ENCODE assay signal across 10 cellular contexts in genomic region chr1:201022178-201022823, GRCh38. TPM values are rescaled to one million over a fixed set of nuclear protein-coding genes. Genes with fewer than 3 reads are reported as not detected.
DNase-seq lines count a peak whose midpoint lies in the region; ATAC-seq and TF ChIP-seq lines count a peak whose summit lies in the region.
"Had no signal": no experiment of that assay in that cellular context is flagged by ENCODE, and none has a peak within 500 bp of the region (broad histone marks: within the 10 kb centered on the region; RNA-seq: fewer than 3 reads in every experiment).

No MANE protein-coding gene starts in this region.

- no peak for DNase-seq in activated naive CD4-positive, alpha-beta T cell treated with anti-CD3 and anti-CD28 coated beads, Interleukin-2, amount 50 U/mL, for 16 hours
- DNase-seq in activated naive CD8-positive, alpha-beta T cell treated with anti-CD3 and anti-CD28 coated beads, Interleukin-2, amount 50 U/mL, for 24 hours = no peak
- DNase-seq in lower lobe of right lung (no peak), transverse colon (no peak), SIG-M5 treated with dmso at 0.1 percent for 504 hours (lab: John Stamatoyannopoulos, UW; ENCODE audit: unreplicated experiment) (no peak)
- DNase-seq: amniotic stem cell had no signal

- peaks cover 2% of the 10 kb centered on the region for H3K36me3 Mint-ChIP-seq in activated naive CD4-positive, alpha-beta T cell treated with anti-CD3 and anti-CD28 coated beads, Interleukin-2, amount 50 U/mL, for 24 hours
- H3K36me3 Mint-ChIP-seq in activated naive CD8-positive, alpha-beta T cell treated with anti-CD3 and anti-CD28 coated beads, Interleukin-2, amount 50 U/mL, for 24 hours (ENCODE audit: low read depth) = peaks cover 8% of the 10 kb centered on the region

- in situ Hi-C loops in transverse colon (cut with MboI; ENCODE audit: low pct_ligation_motif_present in 1 of 4, low pct_unique_long_range_greater_than_20kb in 1 of 4, low sequenced_read_pairs in 3 of 4) = no loop called here

- H3K4me3 ChIP-seq in lower lobe of right lung (peak overlapping the region; percentile 62), transverse colon (peak overlapping the region; percentile 36 to 73 (median 64))

- peaks cover 77% of the 10 kb centered on the region for H3K4me1 ChIP-seq in lower lobe of right lung
- peaks cover 19 to 80% (median 49%) of the 10 kb centered on the region in 4 donors for H3K4me1 ChIP-seq in transverse colon

- H3K27ac Mint-ChIP-seq in activated naive CD4-positive, alpha-beta T cell treated with anti-CD3 and anti-CD28 coated beads, Interleukin-2, amount 50 U/mL, for 24 hours = peak overlapping the region; percentile 88
- H3K27ac Mint-ChIP-seq in activated naive CD8-positive, alpha-beta T cell treated with anti-CD3 and anti-CD28 coated beads, Interleukin-2, amount 50 U/mL, for 24 hours = peak overlapping the region; percentile 99

- H3K27me3 Mint-ChIP-seq in activated naive CD4-positive, alpha-beta T cell treated with anti-CD3 and anti-CD28 coated beads, Interleukin-2, amount 50 U/mL, for 24 hours = no peaks in the 10 kb centered on the region
- H3K27me3 Mint-ChIP-seq in activated naive CD8-positive, alpha-beta T cell treated with anti-CD3 and anti-CD28 coated beads, Interleukin-2, amount 50 U/mL, for 24 hours = no peaks in the 10 kb centered on the region

- peaks cover 84% of the 10 kb centered on the region for H3K4me1 Mint-ChIP-seq in activated naive CD4-positive, alpha-beta T cell treated with anti-CD3 and anti-CD28 coated beads, Interleukin-2, amount 50 U/mL, for 24 hours
- peaks cover 87% of the 10 kb centered on the region for H3K4me1 Mint-ChIP-seq in activated naive CD8-positive, alpha-beta T cell treated with anti-CD3 and anti-CD28 coated beads, Interleukin-2, amount 50 U/mL, for 24 hours

- no peak for TF ChIP-seq POLR2A in transverse colon (IDR thresholded peaks at IDR 0.05)

- H3K27me3 ChIP-seq in lower lobe of right lung (ENCODE audit: low read depth) (no peaks in the 10 kb centered on the region), transverse colon (no peaks in the 10 kb centered on the region)

- intact Hi-C loops in lower lobe of right lung (cut with DNase I) = no loop called here
- intact Hi-C loops in transverse colon (cut with DNase I; ENCODE audit: low total_unique reads) = no loop called here

- TF ChIP-seq EP300 in transverse colon (IDR thresholded peaks at IDR 0.05; ENCODE audit: low read depth) = no peak

- TF ChIP-seq CTCF in lower lobe of right lung (IDR thresholded peaks at IDR 0.05) = no peak
- no peak for TF ChIP-seq CTCF in transverse colon (IDR thresholded peaks at IDR 0.05)

- H3K9me3 ChIP-seq in lower lobe of right lung (no peaks in the 10 kb centered on the region), transverse colon (no peaks in the 10 kb centered on the region)
- H3K9me3 ChIP-seq: prostate gland had no signal

- H3K36me3 ChIP-seq in lower lobe of right lung (no peaks in the 10 kb centered on the region), transverse colon (no peaks in the 10 kb centered on the region)
- H3K36me3 ChIP-seq: prostate gland had no signal

- WGBS in transverse colon (ENCODE audit: low coverage in 1 of 2), 2 donors = 17 to 76% methylated on average over 2 to 4 of the region's 4 CpGs

- ATAC-seq in activated naive CD8-positive, alpha-beta T cell treated with anti-CD3 and anti-CD28 coated beads, Interleukin-2, amount 50 U/mL, for 24 hours = no peak
- ATAC-seq in lower lobe of right lung (no peak), GM21367 (IDR thresholded peaks at IDR 0.05; ENCODE audit: unreplicated experiment) (no peak), GM19452 (IDR thresholded peaks at IDR 0.05; ENCODE audit: unreplicated experiment) (no peak)

- H3K4me3 Mint-ChIP-seq in activated naive CD4-positive, alpha-beta T cell treated with anti-CD3 and anti-CD28 coated beads, Interleukin-2, amount 50 U/mL, for 24 hours = peak overlapping the region; percentile 89
- H3K4me3 Mint-ChIP-seq in activated naive CD8-positive, alpha-beta T cell treated with anti-CD3 and anti-CD28 coated beads, Interleukin-2, amount 50 U/mL, for 24 hours = peak overlapping the region; percentile 93

- peak overlapping the region; percentile 64 for H3K27ac ChIP-seq in lower lobe of right lung
- peak overlapping the region; percentile 50 to 82 (median 77) for H3K27ac ChIP-seq in transverse colon
- H3K27ac ChIP-seq: prostate gland had no signal

- H3K9me3 Mint-ChIP-seq in activated naive CD4-positive, alpha-beta T cell treated with anti-CD3 and anti-CD28 coated beads, Interleukin-2, amount 50 U/mL, for 24 hours = no peaks in the 10 kb centered on the region
- no peaks in the 10 kb centered on the region for H3K9me3 Mint-ChIP-seq in activated naive CD8-positive, alpha-beta T cell treated with anti-CD3 and anti-CD28 coated beads, Interleukin-2, amount 50 U/mL, for 24 hours

RNA-seq across cellular contexts. Expression of gene KIF21B, which starts 1.2 kb away (rescaled TPM):
- 4.7 TPM for total RNA-seq in lower lobe of right lung
- 10 to 100 TPM in 3 of 4 donors, 1 to 10 TPM in 1; 3.2 to 40.4 (median 22.7) TPM for total RNA-seq in transverse colon
